In genomic region chr13:110553417-110553816, GRCh38 we compare ENCODE assay signal across 2 cellular contexts.
TF ChIP-seq lines count a peak whose summit lies in the region.

No MANE protein-coding gene starts in this region.

TF ChIP-seq in WTC11, 78 proteins besides CTCF, POLR2A, EP300 and RAD21:
- TF ChIP-seq FOXP1 (CRISPR knock-in tag; IDR thresholded peaks at IDR 0.05; ENCODE audit: borderline replicate concordance) (no peak), ELF4 (CRISPR knock-in tag; IDR thresholded peaks at IDR 0.05; ENCODE audit: low read depth) (no peak), NR1H2 (CRISPR knock-in tag; IDR thresholded peaks at IDR 0.05) (no peak), FOXJ3 (CRISPR knock-in tag; IDR thresholded peaks at IDR 0.05; ENCODE audit: borderline replicate concordance) (no peak), GTF2I (CRISPR knock-in tag; conservative IDR thresholded peaks at IDR 0.05) (no peak), TEAD4 (CRISPR knock-in tag; IDR thresholded peaks at IDR 0.05) (no peak), ZNF281 (CRISPR knock-in tag; IDR thresholded peaks at IDR 0.05) (no peak), NR2C2 (CRISPR knock-in tag; IDR thresholded peaks at IDR 0.05) (no peak)

TF ChIP-seq in H1, 55 proteins besides CTCF, POLR2A, EP300 and RAD21:
- TF ChIP-seq FOSL1 (IDR thresholded peaks at IDR 0.05; ENCODE audit: insufficient read depth, low read depth, low read length), result no peak
- TF ChIP-seq KDM4A (IDR thresholded peaks at IDR 0.05; ENCODE audit: low read depth, low read length, severe bottlenecking), result no peak
- TF ChIP-seq POLR2AphosphoS5 (IDR thresholded peaks at IDR 0.05; ENCODE audit: low read depth, low read length), result no peak
- no peak for TF ChIP-seq USF2 (IDR thresholded peaks at IDR 0.05; ENCODE audit: low read length)
- no peak for TF ChIP-seq SIN3A (conservative IDR thresholded peaks at IDR 0.05 in 1 of 2, IDR thresholded peaks at IDR 0.05 in 1 of 2; ENCODE audit: low read depth in 1 of 2, low read length in 2 of 2)
- TF ChIP-seq E2F6 (IDR thresholded peaks at IDR 0.05), result no peak
- TF ChIP-seq RBBP5 (IDR thresholded peaks at IDR 0.05; ENCODE audit: borderline replicate concordance, low read depth, low read length), result no peak
- no peak for TF ChIP-seq RXRA (IDR thresholded peaks at IDR 0.05; ENCODE audit: insufficient read depth, low read depth, low read length)
- TF ChIP-seq TCF12 (IDR thresholded peaks at IDR 0.05; ENCODE audit: low read depth, low read length), result no peak
- TF ChIP-seq SP1 (IDR thresholded peaks at IDR 0.05; ENCODE audit: low read depth, low read length), result no peak
- no peak for TF ChIP-seq SAP30 (IDR thresholded peaks at IDR 0.05; ENCODE audit: insufficient read depth, insufficient replicate concordance, low read length)
- TF ChIP-seq BRCA1 (IDR thresholded peaks at IDR 0.05; ENCODE audit: low read depth, low read length), result no peak
- TF ChIP-seq ATF3 (IDR thresholded peaks at IDR 0.05; ENCODE audit: insufficient read depth, low read depth, low read length), result no peak
